In genomic region chr11:48129697-48130395, GRCh38 we compare ENCODE assay signal across 20 cellular contexts.
DNase-seq lines count a peak whose midpoint lies in the region; ATAC-seq and TF ChIP-seq lines count a peak whose summit lies in the region.
"Had no signal": no experiment of that assay in that cellular context is flagged by ENCODE, and none has a peak within 500 bp of the region (broad histone marks: within the 10 kb centered on the region; RNA-seq: fewer than 3 reads in every experiment).

No MANE protein-coding gene starts in this region.

- peak; percentile 2 for DNase-seq in SKM-1 treated with dmso at 0.1 percent for 144 hours (lab: John Stamatoyannopoulos, UW; ENCODE audit: unreplicated experiment)
- DNase-seq in SKM-1 (lab: John Stamatoyannopoulos, UW; ENCODE audit: unreplicated experiment) = no peak
- no peak for DNase-seq in activated T-helper 1 cell treated with anti-CD3 and anti-CD28 coated beads, Interleukin-12 subunit alpha, Interleukin-12 subunit beta, Interleukin-2, Interleukin-4 antibody, amounts not matched to agents 30 ng/mL and 10 ng/mL and 1 ng/mL, durations not matched to agents 14 hours and 24 hours and 36 hours (ENCODE audit: low spot score)
- no peak for DNase-seq in natural killer cell treated with Interleukin-12 subunit alpha and Interleukin-12 subunit beta and Interleukin-15 and Interleukin-18, amount 100 ng/mL, for 72 hours (ENCODE audit: low spot score)
- DNase-seq in suprapubic skin (ENCODE audit: low spot score in 2 of 2) = no peak
- no peak for DNase-seq in Calu3
- DNase-seq: activated CD8-positive, alpha-beta memory T cell treated with anti-CD3 and anti-CD28 coated beads, Interleukin-2, amount 50 U/mL, for 4 hours; hippocampal formation; left cardiac atrium; NCI-H1436 treated with DMSO at 0.1 percent for 48 hours; NCI-H526; pancreas; PC-3; transverse colon had no signal

- H3K27ac Mint-ChIP-seq in activated T-helper 1 cell treated with anti-CD3 and anti-CD28 coated beads, Interleukin-12 subunit alpha, Interleukin-12 subunit beta, Interleukin-2, Interleukin-4 antibody, amounts not matched to agents 30 ng/mL and 10 ng/mL and 1 ng/mL, durations not matched to agents 14 hours and 24 hours and 36 hours = peak overlapping the region; percentile 21
- peak overlapping the region; percentile 44 to 62 for H3K27ac Mint-ChIP-seq in natural killer cell treated with Interleukin-12 subunit alpha and Interleukin-12 subunit beta and Interleukin-15 and Interleukin-18, amount 100 ng/mL, for 72 hours
- no peak overlapping the region for H3K27ac Mint-ChIP-seq in Calu3 (ENCODE audit: unreplicated experiment)
- H3K27ac Mint-ChIP-seq: activated naive CD4-positive, alpha-beta T cell treated with anti-CD3 and anti-CD28 coated beads, Interleukin-2, amount 50 U/mL, for 24 hours; WTC11 had no signal

- peaks cover 55% of the 10 kb centered on the region for H3K36me3 Mint-ChIP-seq in activated T-helper 1 cell treated with anti-CD3 and anti-CD28 coated beads, Interleukin-12 subunit alpha, Interleukin-12 subunit beta, Interleukin-2, Interleukin-4 antibody, amounts not matched to agents 30 ng/mL and 10 ng/mL and 1 ng/mL, durations not matched to agents 14 hours and 24 hours and 36 hours (ENCODE audit: low read depth)
- H3K36me3 Mint-ChIP-seq in natural killer cell treated with Interleukin-12 subunit alpha and Interleukin-12 subunit beta and Interleukin-15 and Interleukin-18, amount 100 ng/mL, for 72 hours = peaks cover 26% of the 10 kb centered on the region
- peaks cover 31% of the 10 kb centered on the region for H3K36me3 Mint-ChIP-seq in Calu3 (ENCODE audit: insufficient read depth, unreplicated experiment)

- intact Hi-C loops in activated T-helper 1 cell treated with anti-CD3 and anti-CD28 coated beads, Interleukin-12 subunit alpha, Interleukin-12 subunit beta, Interleukin-2, Interleukin-4 antibody, amounts not matched to agents 30 ng/mL and 10 ng/mL and 1 ng/mL, durations not matched to agents 14 hours and 24 hours and 36 hours (cut with micrococcal nuclease) = no loop called here
- intact Hi-C loops in Calu3 (cut with micrococcal nuclease; ENCODE audit: unreplicated experiment) = no loop called here

- no TSS peak for BruUV-seq in Calu3 (replicated peaks; lab: Mats Ljungman, UMichigan)

- H3K9me3 Mint-ChIP-seq in activated T-helper 1 cell treated with anti-CD3 and anti-CD28 coated beads, Interleukin-12 subunit alpha, Interleukin-12 subunit beta, Interleukin-2, Interleukin-4 antibody, amounts not matched to agents 30 ng/mL and 10 ng/mL and 1 ng/mL, durations not matched to agents 14 hours and 24 hours and 36 hours = no peaks in the 10 kb centered on the region
- H3K9me3 Mint-ChIP-seq in natural killer cell treated with Interleukin-12 subunit alpha and Interleukin-12 subunit beta and Interleukin-15 and Interleukin-18, amount 100 ng/mL, for 72 hours = no peaks in the 10 kb centered on the region
- no peaks in the 10 kb centered on the region for H3K9me3 Mint-ChIP-seq in Calu3 (ENCODE audit: low read depth, unreplicated experiment)
- H3K9me3 Mint-ChIP-seq: activated naive CD4-positive, alpha-beta T cell treated with anti-CD3 and anti-CD28 coated beads, Interleukin-2, amount 50 U/mL, for 24 hours; WTC11 had no signal

- H3K4me3 ChIP-seq in suprapubic skin = no peak overlapping the region
- H3K4me3 ChIP-seq: pancreas, SK-N-MC, skin epidermis, transverse colon had no signal

- no peaks in the 10 kb centered on the region for H3K27me3 Mint-ChIP-seq in activated T-helper 1 cell treated with anti-CD3 and anti-CD28 coated beads, Interleukin-12 subunit alpha, Interleukin-12 subunit beta, Interleukin-2, Interleukin-4 antibody, amounts not matched to agents 30 ng/mL and 10 ng/mL and 1 ng/mL, durations not matched to agents 14 hours and 24 hours and 36 hours (ENCODE audit: insufficient read depth)
- H3K27me3 Mint-ChIP-seq in natural killer cell treated with Interleukin-12 subunit alpha and Interleukin-12 subunit beta and Interleukin-15 and Interleukin-18, amount 100 ng/mL, for 72 hours = no peaks in the 10 kb centered on the region
- H3K27me3 Mint-ChIP-seq in Calu3 (ENCODE audit: unreplicated experiment) = no peaks in the 10 kb centered on the region
- H3K27me3 Mint-ChIP-seq: activated naive CD4-positive, alpha-beta T cell treated with anti-CD3 and anti-CD28 coated beads, Interleukin-2, amount 50 U/mL, for 24 hours had no signal

- H3K27ac ChIP-seq in suprapubic skin = no peak overlapping the region
- H3K27ac ChIP-seq: pancreas, SK-N-MC, transverse colon had no signal

- no peak for TF ChIP-seq EP300 in suprapubic skin (IDR thresholded peaks at IDR 0.05)

- no peaks in the 10 kb centered on the region for H3K27me3 ChIP-seq in suprapubic skin
- H3K27me3 ChIP-seq: pancreas, transverse colon had no signal

- H3K4me1 Mint-ChIP-seq in activated T-helper 1 cell treated with anti-CD3 and anti-CD28 coated beads, Interleukin-12 subunit alpha, Interleukin-12 subunit beta, Interleukin-2, Interleukin-4 antibody, amounts not matched to agents 30 ng/mL and 10 ng/mL and 1 ng/mL, durations not matched to agents 14 hours and 24 hours and 36 hours (ENCODE audit: low read depth) = peaks cover 30% of the 10 kb centered on the region
- peaks cover 34 to 36% of the 10 kb centered on the region in 2 donors for H3K4me1 Mint-ChIP-seq in natural killer cell treated with Interleukin-12 subunit alpha and Interleukin-12 subunit beta and Interleukin-15 and Interleukin-18, amount 100 ng/mL, for 72 hours (ENCODE audit: low read depth in 2 of 2)
- no peaks in the 10 kb centered on the region for H3K4me1 Mint-ChIP-seq in Calu3 (ENCODE audit: low read depth, unreplicated experiment)
- H3K4me1 Mint-ChIP-seq: activated naive CD4-positive, alpha-beta T cell treated with anti-CD3 and anti-CD28 coated beads, Interleukin-2, amount 50 U/mL, for 24 hours had no signal

- CTCF ChIA-PET in Calu3 (lab: Charles Lee) = no interaction called here

- no peaks in the 10 kb centered on the region for H3K9me3 ChIP-seq in suprapubic skin
- H3K9me3 ChIP-seq: pancreas, transverse colon had no signal

- ATAC-seq in HG02884 (IDR thresholded peaks at IDR 0.05; ENCODE audit: unreplicated experiment) (peak; percentile 62), HG03571 (IDR thresholded peaks at IDR 0.05; ENCODE audit: unreplicated experiment) (no peak)
- peak; percentile 70 to 72 for ATAC-seq in natural killer cell treated with Interleukin-12 subunit alpha and Interleukin-12 subunit beta and Interleukin-15 and Interleukin-18, amount 100 ng/mL, for 72 hours
- ATAC-seq: left cardiac atrium, pancreas, PC-3, WTC11 had no signal

- no peak for TF ChIP-seq POLR2A in suprapubic skin (IDR thresholded peaks at IDR 0.05)

- no peaks in the 10 kb centered on the region for H3K4me1 ChIP-seq in suprapubic skin
- H3K4me1 ChIP-seq: pancreas, transverse colon had no signal

- TF ChIP-seq CTCF in suprapubic skin (IDR thresholded peaks at IDR 0.05) (no peak), Calu3 (IDR thresholded peaks at IDR 0.05; ENCODE audit: unreplicated experiment) (no peak)

- 92% methylated on average over 4 of the region's 6 CpGs for WGBS in suprapubic skin

- H3K36me3 ChIP-seq in suprapubic skin = peaks cover 24% of the 10 kb centered on the region

- H3K4me3 Mint-ChIP-seq in activated T-helper 1 cell treated with anti-CD3 and anti-CD28 coated beads, Interleukin-12 subunit alpha, Interleukin-12 subunit beta, Interleukin-2, Interleukin-4 antibody, amounts not matched to agents 30 ng/mL and 10 ng/mL and 1 ng/mL, durations not matched to agents 14 hours and 24 hours and 36 hours = no peak overlapping the region
- peak overlapping the region; percentile 14 for H3K4me3 Mint-ChIP-seq in natural killer cell treated with Interleukin-12 subunit alpha and Interleukin-12 subunit beta and Interleukin-15 and Interleukin-18, amount 100 ng/mL, for 72 hours
- H3K4me3 Mint-ChIP-seq in Calu3 (ENCODE audit: low read depth, unreplicated experiment) = no peak overlapping the region
- H3K4me3 Mint-ChIP-seq: activated naive CD4-positive, alpha-beta T cell treated with anti-CD3 and anti-CD28 coated beads, Interleukin-2, amount 50 U/mL, for 24 hours; WTC11 had no signal
